Comparison of ENCODE assay signal across 1 cellular context in genomic region chr7:7968544-7969305, GRCh38.
TF ChIP-seq lines count a peak whose summit lies in the region.

TSS of gene GLCCI1 (plus strand) at chr7:7968796. CDS start at chr7:7969351, 555 bp downstream.

TF ChIP-seq in GM23338, 12 proteins besides CTCF, POLR2A, EP300 and RAD21 (continued from another document):
- no peak for TF ChIP-seq EZH2 (IDR thresholded peaks at IDR 0.05; ENCODE audit: low read depth, unreplicated experiment)
